In genomic region chr19:38727868-38728660, GRCh38 we compare ENCODE assay signal across 1 cellular context.
TF ChIP-seq lines count a peak whose summit lies in the region.

No MANE protein-coding gene starts in this region.

TF ChIP-seq in H1, 55 proteins besides CTCF, POLR2A, EP300 and RAD21:
- no peak for TF ChIP-seq E2F6 (IDR thresholded peaks at IDR 0.05)
- no peak for TF ChIP-seq GTF2F1 (IDR thresholded peaks at IDR 0.05; ENCODE audit: borderline replicate concordance, low read depth, low read length)
- no peak for TF ChIP-seq EZH2 (IDR thresholded peaks at IDR 0.05; ENCODE audit: low read depth, low read length, severe bottlenecking)
- no peak for TF ChIP-seq SP1 (IDR thresholded peaks at IDR 0.05; ENCODE audit: low read depth, low read length)
- no peak for TF ChIP-seq SRF (IDR thresholded peaks at IDR 0.05; ENCODE audit: low read depth, low read length)
- TF ChIP-seq SUZ12 (IDR thresholded peaks at IDR 0.05; ENCODE audit: low read length) = no peak
